Comparison of ENCODE assay signal across 8 cellular contexts in the genomic region with DNA sequence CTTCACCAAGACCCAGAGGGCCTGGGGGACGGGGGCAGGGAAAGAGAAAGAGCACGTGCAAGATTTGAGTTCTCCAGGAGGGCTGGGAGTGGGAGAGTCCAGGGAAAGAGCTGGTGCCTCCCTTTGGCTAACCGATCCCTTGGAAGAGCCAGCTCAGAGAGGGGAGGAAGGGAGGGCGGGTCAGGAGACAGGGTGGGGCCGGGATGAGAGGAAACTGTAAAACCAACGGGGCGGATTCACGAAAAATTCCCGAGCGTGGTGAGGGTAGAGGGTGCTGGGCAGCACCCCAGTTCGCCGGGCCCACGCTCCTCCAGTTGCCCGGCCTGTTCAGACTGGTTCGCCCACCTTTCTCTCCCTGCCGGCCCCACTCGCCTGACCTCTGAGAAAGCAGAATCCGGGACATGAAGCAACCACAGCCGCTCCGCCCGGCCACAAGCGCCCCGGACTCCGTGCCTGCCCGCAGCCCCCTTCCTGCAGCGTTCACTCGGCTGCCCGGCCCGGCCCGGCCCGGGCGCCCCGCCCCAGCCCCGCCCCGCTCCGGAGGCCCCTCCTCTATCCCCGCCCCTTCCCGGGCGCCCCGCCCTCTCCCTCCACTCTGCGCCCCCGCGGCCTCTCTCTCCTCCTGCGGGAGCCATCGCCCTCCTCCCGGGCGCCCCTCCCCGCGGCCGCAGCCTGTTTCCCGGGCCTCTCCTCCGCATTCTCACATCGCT.
DNase-seq lines count a peak whose midpoint lies in the region; ATAC-seq lines count a peak whose summit lies in the region.

No MANE protein-coding gene starts in this region.

- DNase-seq in NCI-H2029 (lab: John Stamatoyannopoulos, UW) (peak; percentile 64), islet precursor cell (peak; percentile 92)
- DNase-seq in activated CD4-positive, CD25-positive, alpha-beta regulatory T cell treated with anti-CD3 and anti-CD28 coated beads, Interleukin-2, amount 50 U/mL, for 16 hours (ENCODE audit: low read depth, low spot score), result peak; percentile 7
- DNase-seq in central memory CD4-positive, alpha-beta T cell, result peak; percentile 40
- peak; percentile 33 to 51 for DNase-seq in stimulated activated CD4-positive, alpha-beta T cell treated with anti-CD3 and anti-CD28 coated beads, Interleukin-12 subunit alpha, Interleukin-12 subunit beta, amount 100 ng/mL, for 24 hours (ENCODE audit: low read depth in 2 of 2)

- H3K4me1 ChIP-seq in ES-I3 (ENCODE audit: insufficient read depth, low read length), result peaks cover 4% of the 10 kb centered on the region; the same call in 1 of the 2 replicates

- peak overlapping the region; percentile 73 for H3K9ac ChIP-seq in ES-I3 (ENCODE audit: low read depth, low read length)

- ATAC-seq in HG02588 (IDR thresholded peaks at IDR 0.05; ENCODE audit: unreplicated experiment), result peak; percentile 77
- ATAC-seq in HG03565 (IDR thresholded peaks at IDR 0.05; ENCODE audit: unreplicated experiment), result no peak

- no peaks in the 10 kb centered on the region for H3K36me3 ChIP-seq in ES-I3 (ENCODE audit: insufficient read depth, low read length)

- no peaks in the 10 kb centered on the region for H3K9me3 ChIP-seq in ES-I3 (ENCODE audit: control insufficient read depth, insufficient read depth, low read length)

Comparison
In these comparisons a context has a peak if more than half of its experiments do, and no peak if none do; other contexts are left out.
1. DNase-seq: peak in every context shown above with its lines; median percentile 92 in islet precursor cell; 64 in NCI-H2029; 42 in stimulated activated CD4-positive, alpha-beta T cell treated with anti-CD3 and anti-CD28 coated beads, Interleukin-12 subunit alpha, Interleukin-12 subunit beta, amount 100 ng/mL, for 24 hours; 40 in central memory CD4-positive, alpha-beta T cell; 7 in activated CD4-positive, CD25-positive, alpha-beta regulatory T cell treated with anti-CD3 and anti-CD28 coated beads, Interleukin-2, amount 50 U/mL, for 16 hours.